8 cellular contexts compared by ENCODE assay signal in genomic region chr14:20970647-20970982, GRCh38. TPM values are rescaled to one million over a fixed set of nuclear protein-coding genes. Genes with fewer than 3 reads are reported as not detected.
DNase-seq lines count a peak whose midpoint lies in the region; ATAC-seq and TF ChIP-seq lines count a peak whose summit lies in the region.

No MANE protein-coding gene starts in this region.

- BruUV-seq in A673 (replicated peaks; lab: Mats Ljungman, UMichigan) = no TSS peak

- no CpG with 5 or more reads among the region's 10 CpGs for WGBS in iPS DF 6.9 (ENCODE audit: insufficient coverage, insufficient read length)

- H3K4me3 ChIP-seq in A673 (ENCODE audit: low read depth, low read length, poor library complexity, severe bottlenecking) (peak overlapping the region; percentile 58), iPS DF 6.9 (ENCODE audit: low read length) (peak overlapping the region; percentile 8; the same call in 1 of the 2 replicates), stomach smooth muscle (ENCODE audit: low read length in 2 of 2) (peak overlapping the region; percentile 84 to 88)

- peaks cover 13% of the 10 kb centered on the region for H3K4me1 Mint-ChIP-seq in WTC11

- DNase-seq in A673 (ENCODE audit: low spot score) = no peak
- DNase-seq in WTC11 (ENCODE audit: low spot score) = no peak
- DNase-seq in iPS DF 6.9 (ENCODE audit: low read depth, low spot score) = no peak
- DNase-seq in NAMALWA (ENCODE audit: low spot score) = no peak

- H3K27me3 ChIP-seq in A673 (replicated peaks; ENCODE audit: insufficient read depth, low read depth, low read length, poor library complexity) (no peaks in the 10 kb centered on the region), iPS DF 6.9 (ENCODE audit: control insufficient read depth, insufficient read depth, low read length) (no peaks in the 10 kb centered on the region), stomach smooth muscle (ENCODE audit: control insufficient read depth in 1 of 2, insufficient read depth in 2 of 2, low read length in 2 of 2) (peaks cover 0 to 2% of the 10 kb centered on the region in 2 donors)

- peaks cover 27% of the 10 kb centered on the region for H3K27me3 Mint-ChIP-seq in WTC11 (ENCODE audit: low read depth)

- POLR2A ChIA-PET in A673 (lab: Charles Lee; ENCODE audit: low non-redundant PET) (interaction anchor here (0.5 to 0.6 kb wide), 2 partner anchors 9 to 285 kb away, joined by 4 read pairs; no protein-coding TSS in a partner anchor), WTC11 (lab: Charles Lee) (interaction anchor here (0.8 to 1.6 kb wide), 3 partner anchors 9 to 104 kb away, joined by 3 to 8 read pairs (median 4); no protein-coding TSS in a partner anchor)

- ATAC-seq in GM21717 (IDR thresholded peaks at IDR 0.05; ENCODE audit: unreplicated experiment) (peak; percentile 9), WTC11 (peak; percentile 3), HG03175 (IDR thresholded peaks at IDR 0.05; ENCODE audit: unreplicated experiment) (no peak), GM19324 (IDR thresholded peaks at IDR 0.05; ENCODE audit: low FRiP score, unreplicated experiment) (no peak)

- TF ChIP-seq CTCF in A673 (conservative IDR thresholded peaks at IDR 0.05; ENCODE audit: low read depth, low read length) (no peak), WTC11 (IDR thresholded peaks at IDR 0.05) (no peak)

- H3K9ac ChIP-seq in stomach smooth muscle (ENCODE audit: low read length in 2 of 2) = peak overlapping the region in 1 of 2 donors; percentile 58

- H3K27ac ChIP-seq in A673 (ENCODE audit: low read depth, low read length, poor library complexity, severe bottlenecking) (no peak overlapping the region), iPS DF 6.9 (ENCODE audit: low read length) (no peak overlapping the region), stomach smooth muscle (ENCODE audit: low read length) (peak overlapping the region; percentile 24)

- peak overlapping the region; percentile 89 for H3K4me3 Mint-ChIP-seq in WTC11

- H3K27ac Mint-ChIP-seq in WTC11 = no peak overlapping the region

- H3K36me3 ChIP-seq in A673 (ENCODE audit: insufficient read depth, low read length, poor library complexity, severe bottlenecking) (no peaks in the 10 kb centered on the region), iPS DF 6.9 (ENCODE audit: control insufficient read depth, insufficient read depth, low read length) (no peaks in the 10 kb centered on the region), stomach smooth muscle (ENCODE audit: control insufficient read depth in 2 of 2, insufficient read depth in 2 of 2, low read length in 2 of 2) (no peaks in the 10 kb centered on the region)

- intact Hi-C loops in A673 (cut with micrococcal nuclease; ENCODE audit: unreplicated experiment) = loop anchor here (2.0 to 5.0 kb wide), 2 partner anchors 98 to 338 kb away; no protein-coding TSS in a partner anchor

- CTCF ChIA-PET in A673 (lab: Charles Lee) = interaction anchor here (0.6 to 2.0 kb wide), 22 partner anchors 8 to 555 kb away, joined by 3 to 21 read pairs (median 4); no protein-coding TSS in a partner anchor
- CTCF ChIA-PET in WTC11 (lab: Charles Lee) = interaction anchor here (0.6 to 3.6 kb wide), 90 partner anchors 8 to 536 kb away, joined by 3 to 93 read pairs (median 6); partner anchors contain the start of genes ARHGEF40, EDDM3A, NDRG2 and RNASE1

- no peaks in the 10 kb centered on the region for H3K9me3 Mint-ChIP-seq in WTC11

- H3K4me1 ChIP-seq in A673 (ENCODE audit: insufficient read depth, low read length, poor library complexity, severe bottlenecking) (peaks cover 3% of the 10 kb centered on the region), iPS DF 6.9 (ENCODE audit: control insufficient read depth, insufficient read depth, low read length) (peaks cover 6% of the 10 kb centered on the region; the same call in 1 of the 2 replicates), stomach smooth muscle (ENCODE audit: control insufficient read depth, insufficient read depth, low read length) (peaks cover 8% of the 10 kb centered on the region)

- H3K9me3 ChIP-seq in A673 (ENCODE audit: low read depth, low read length, poor library complexity, severe bottlenecking) = no peaks in the 10 kb centered on the region
- no peaks in the 10 kb centered on the region for H3K9me3 ChIP-seq in iPS DF 6.9 (ENCODE audit: control insufficient read depth, insufficient read depth, low read length)
- no peaks in the 10 kb centered on the region for H3K9me3 ChIP-seq in stomach smooth muscle (ENCODE audit: control insufficient read depth in 2 of 2, low read length in 2 of 2)

- no peaks in the 10 kb centered on the region for H3K36me3 Mint-ChIP-seq in WTC11

TF ChIP-seq in WTC11, 78 proteins besides CTCF, POLR2A, EP300 and RAD21:
- TF ChIP-seq ELF4 (CRISPR knock-in tag; IDR thresholded peaks at IDR 0.05; ENCODE audit: low read depth) (no peak), TP53 (CRISPR knock-in tag; IDR thresholded peaks at IDR 0.05) (no peak), ZNF121 (CRISPR knock-in tag; IDR thresholded peaks at IDR 0.05) (no peak), ATF1 (CRISPR knock-in tag; IDR thresholded peaks at IDR 0.05) (no peak), ZMAT4 (CRISPR knock-in tag; IDR thresholded peaks at IDR 0.05) (no peak), E2F4 (CRISPR knock-in tag; IDR thresholded peaks at IDR 0.05; ENCODE audit: borderline replicate concordance, low read depth) (no peak), TEAD4 (CRISPR knock-in tag; IDR thresholded peaks at IDR 0.05) (no peak)
TF ChIP-seq in WTC11: peak in this region for 0.

RNA-seq across cellular contexts. Expression of gene RNASE2, which starts 15.3 kb away (rescaled TPM):
- total RNA-seq in A673 (2021) = not detected in 2 replicates
- total RNA-seq in WTC11 (2021) = not detected in 3 replicates

RNA-seq across cellular contexts. Expression of gene METTL17, which starts 19.2 kb away (rescaled TPM):
- 95.4 and 98.4 TPM in 2 replicates for total RNA-seq in A673 (2021)
- total RNA-seq in WTC11 (2021) = 79.5 to 98.1 TPM (median 90.8 TPM) in 3 replicates

RNA-seq across cellular contexts. Expression of gene SLC39A2, which starts 28.5 kb away (rescaled TPM):
- total RNA-seq in A673 (2021) = not detected in 2 replicates
- 0.14 TPM in 1 of 3 replicates, not detected in the others for total RNA-seq in WTC11 (2021)

RNA-seq across cellular contexts. Expression of gene NDRG2, which starts 54.2 kb away (rescaled TPM):
- total RNA-seq in A673 (2021) = 8.0 and 17.1 TPM in 2 replicates
- 28.5 to 32.2 TPM (median 30.1 TPM) in 3 replicates for total RNA-seq in WTC11 (2021)

RNA-seq across cellular contexts. Expression of gene TPPP2, which starts 59.4 kb away (rescaled TPM):
- total RNA-seq in A673 (2021) (not detected in 2 replicates), WTC11 (2021) (0.35 to 0.60 TPM in 2 of 3 replicates, not detected in the other)

Comparison
In these comparisons a context has a peak if more than half of its experiments do, and no peak if none do; other contexts are left out.
1. H3K4me3 ChIP-seq: peak in every context shown above with its lines; median percentile 86 in stomach smooth muscle; 58 in A673; 8 in iPS DF 6.9.
2. ATAC-seq: peak in GM21717 (single experiment) and WTC11 (single experiment); none in HG03175 (single experiment) and GM19324 (single experiment).